ENCODE assay signal across 2 cellular contexts in genomic region chr19:33434886-33435705, GRCh38.
TF ChIP-seq lines count a peak whose summit lies in the region.

No MANE protein-coding gene starts in this region.

TF ChIP-seq in HepG2, 621 proteins besides CTCF, POLR2A, EP300 and RAD21:
- TF ChIP-seq IRX3 (CRISPR knock-in tag; IDR thresholded peaks at IDR 0.05; ENCODE audit: borderline replicate concordance, low read depth) = no peak
- TF ChIP-seq GATA4 (IDR thresholded peaks at IDR 0.05; ENCODE audit: borderline replicate concordance, low read depth) = no peak
- no peak for TF ChIP-seq CAMTA2 (CRISPR knock-in tag; IDR thresholded peaks at IDR 0.05; ENCODE audit: borderline replicate concordance)
- no peak for TF ChIP-seq ZBTB3 (CRISPR knock-in tag; IDR thresholded peaks at IDR 0.05; ENCODE audit: borderline replicate concordance, low read depth)
- no peak for TF ChIP-seq ZFP62 (CRISPR knock-in tag; IDR thresholded peaks at IDR 0.05)
- no peak for TF ChIP-seq ZBTB7A (CRISPR knock-in tag; IDR thresholded peaks at IDR 0.05)
- TF ChIP-seq, protein P1, sequence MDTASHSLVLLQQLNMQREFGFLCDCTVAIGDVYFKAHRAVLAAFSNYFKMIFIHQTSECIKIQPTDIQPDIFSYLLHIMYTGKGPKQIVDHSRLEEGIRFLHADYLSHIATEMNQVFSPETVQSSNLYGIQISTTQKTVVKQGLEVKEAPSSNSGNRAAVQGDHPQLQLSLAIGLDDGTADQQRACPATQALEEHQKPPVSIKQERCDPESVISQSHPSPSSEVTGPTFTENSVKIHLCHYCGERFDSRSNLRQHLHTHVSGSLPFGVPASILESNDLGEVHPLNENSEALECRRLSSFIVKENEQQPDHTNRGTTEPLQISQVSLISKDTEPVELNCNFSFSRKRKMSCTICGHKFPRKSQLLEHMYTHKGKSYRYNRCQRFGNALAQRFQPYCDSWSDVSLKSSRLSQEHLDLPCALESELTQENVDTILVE (CRISPR knock-in tag; IDR thresholded peaks at IDR 0.05) = no peak
- no peak for TF ChIP-seq BCL3 (CRISPR knock-in tag; IDR thresholded peaks at IDR 0.05)
- no peak for TF ChIP-seq PBX3 (CRISPR knock-in tag; IDR thresholded peaks at IDR 0.05; ENCODE audit: borderline replicate concordance)
- TF ChIP-seq FOXJ3 (CRISPR knock-in tag; IDR thresholded peaks at IDR 0.05; ENCODE audit: borderline replicate concordance) = no peak
- no peak for TF ChIP-seq HOXD1 (CRISPR knock-in tag; IDR thresholded peaks at IDR 0.05)
- no peak for TF ChIP-seq ZNF761 (CRISPR knock-in tag; conservative IDR thresholded peaks at IDR 0.05)
- no peak for TF ChIP-seq GTF3A (CRISPR knock-in tag; conservative IDR thresholded peaks at IDR 0.05)
- TF ChIP-seq SIN3B (IDR thresholded peaks at IDR 0.05; ENCODE audit: low read length) = no peak
- TF ChIP-seq YEATS4 (CRISPR knock-in tag; IDR thresholded peaks at IDR 0.05; ENCODE audit: borderline replicate concordance) = no peak
- TF ChIP-seq HMGA1 (CRISPR knock-in tag; conservative IDR thresholded peaks at IDR 0.05) = no peak
- TF ChIP-seq ZNF350 (CRISPR knock-in tag; IDR thresholded peaks at IDR 0.05; ENCODE audit: borderline replicate concordance, low read depth) = no peak

TF ChIP-seq in SK-N-SH, 30 proteins besides CTCF, POLR2A, EP300 and RAD21:
- TF ChIP-seq PBX3 (IDR thresholded peaks at IDR 0.05) (peak; percentile 69), NFIC (IDR thresholded peaks at IDR 0.05; ENCODE audit: borderline replicate concordance) (peak; percentile 66), TEAD4 (IDR thresholded peaks at IDR 0.05; ENCODE audit: borderline replicate concordance, insufficient read depth) (no peak), RFX5 (IDR thresholded peaks at IDR 0.05; ENCODE audit: low read length) (no peak), JUND (IDR thresholded peaks at IDR 0.05) (peak; percentile 55), SIN3A (IDR thresholded peaks at IDR 0.05; ENCODE audit: borderline replicate concordance, low read depth, low read length) (no peak), FOSL2 (IDR thresholded peaks at IDR 0.05; ENCODE audit: borderline replicate concordance, low read depth) (peak; percentile 79; the same call in 1 of the 2 replicates), MEF2A (IDR thresholded peaks at IDR 0.05; ENCODE audit: borderline replicate concordance, low read depth) (no peak; the same call in 1 of the 2 replicates), USF1 (IDR thresholded peaks at IDR 0.05; ENCODE audit: borderline replicate concordance, low read depth) (no peak), CHD2 (IDR thresholded peaks at IDR 0.05; ENCODE audit: low read length, partially characterized antibody) (peak; percentile 76), FOXJ3 (CRISPR knock-in tag; IDR thresholded peaks at IDR 0.05) (peak; percentile 21; the same call in 1 of the 2 replicates), EZH2phosphoT487 (IDR thresholded peaks at IDR 0.05; ENCODE audit: borderline replicate concordance, low read depth) (no peak), TCF12 (IDR thresholded peaks at IDR 0.05) (peak; percentile 91), RCOR1 (IDR thresholded peaks at IDR 0.05; ENCODE audit: low read length) (peak; percentile 86), IRF3 (IDR thresholded peaks at IDR 0.05; ENCODE audit: low read depth, low read length) (no peak), GATA2 (CRISPR knock-in tag; IDR thresholded peaks at IDR 0.05) (no peak), REST (IDR thresholded peaks at IDR 0.05; ENCODE audit: low read depth, low read length) (no peak; the same call in 1 of the 2 replicates), YY1 (IDR thresholded peaks at IDR 0.05; ENCODE audit: low read depth) (peak; percentile 67; the same call in 1 of the 2 replicates), SMC3 (IDR thresholded peaks at IDR 0.05; ENCODE audit: low read depth, low read length) (no peak; the same call in 1 of the 2 replicates), GABPA (IDR thresholded peaks at IDR 0.05; ENCODE audit: low read depth) (no peak), USF2 (IDR thresholded peaks at IDR 0.05; ENCODE audit: borderline replicate concordance, low read depth, low read length) (no peak), POLR2AphosphoS5 (IDR thresholded peaks at IDR 0.05; ENCODE audit: low read depth, low read length) (peak; percentile 47; the same call in 1 of the 2 replicates), ELF1 (IDR thresholded peaks at IDR 0.05) (no peak)
TF ChIP-seq in SK-N-SH: peak in this region for 10.
